6 cellular contexts compared by ENCODE assay signal in genomic region chr3:48210534-48210933, GRCh38. TPM values are rescaled to one million over a fixed set of nuclear protein-coding genes. Genes with fewer than 3 reads are reported as not detected.
"Had no signal": no experiment of that assay in that cellular context is flagged by ENCODE, and none has a peak within 500 bp of the region (broad histone marks: within the 10 kb centered on the region; RNA-seq: fewer than 3 reads in every experiment).

No MANE protein-coding gene starts in this region.

RNA-seq across cellular contexts. Expression of gene CAMP, which starts 12.8 kb away (rescaled TPM):
- total RNA-seq: GM23248, GM23338, H1, H7, H9, HFFc6 had no signal
